Comparison of ENCODE assay signal across 8 cellular contexts in genomic region chr4:30714408-30715031, GRCh38. TPM values are rescaled to one million over a fixed set of nuclear protein-coding genes. Genes with fewer than 3 reads are reported as not detected.
DNase-seq lines count a peak whose midpoint lies in the region; ATAC-seq, FAIRE-seq and TF ChIP-seq lines count a peak whose summit lies in the region.

No MANE protein-coding gene starts in this region.

- no peak overlapping the region for H3K4me2 ChIP-seq in K562 (ENCODE audit: insufficient read depth, low read length)

- H2AFZ ChIP-seq in K562 (ENCODE audit: low read depth, low read length), result no peak overlapping the region

- H3K36me3 ChIP-seq in K562 (ENCODE audit: control insufficient read depth, insufficient read depth, low read length), result no peaks in the 10 kb centered on the region

- no peaks in the 10 kb centered on the region for H3K4me1 ChIP-seq in K562 (replicated peaks in 1 of 2; ENCODE audit: control insufficient read depth in 2 of 2, insufficient read depth in 2 of 2, low read length in 2 of 2)

- no peaks in the 10 kb centered on the region for H3K27me3 ChIP-seq in K562 (ENCODE audit: control insufficient read depth in 2 of 2, insufficient read depth in 2 of 2, low read length in 2 of 2)

- TF ChIP-seq POLR2A in K562 (conservative IDR thresholded peaks at IDR 0.05), result no peak

- intact Hi-C loops in K562 (cut with micrococcal nuclease), result no loop called here

- in situ Hi-C loops in K562 (cut with MboI), result no loop called here

- TF ChIP-seq CTCF in AG04449 (IDR thresholded peaks at IDR 0.05; ENCODE audit: insufficient read depth, low read length, missing control alignments), result peak; percentile 72
- TF ChIP-seq CTCF in K562 (IDR thresholded peaks at IDR 0.05 in 2 of 3, conservative IDR thresholded peaks at IDR 0.05 in 1 of 3; ENCODE audit: insufficient read depth in 2 of 3, low read depth in 1 of 3, low read length in 3 of 3), result peak in 2 of 3 experiments; percentile 21 to 41; a peak in 2 of 6 replicates

- no peak overlapping the region for H3K27ac ChIP-seq in K562 (ENCODE audit: extremely low read depth, low read depth, low read length)

- no peak for FAIRE-seq in K562 (lab: Jason Lieb, UNC)

- POLR2A ChIA-PET in AG04449 (lab: Yijun Ruan, JAX), result no interaction called here
- POLR2A ChIA-PET in K562 (lab: Yijun Ruan, JAX), result no interaction called here

- no peak for TF ChIP-seq RAD21 in K562 (CRISPR knock-in tag; conservative IDR thresholded peaks at IDR 0.05 in 1 of 2, IDR thresholded peaks at IDR 0.05 in 1 of 2)

- H3K79me2 ChIP-seq in K562 (ENCODE audit: control insufficient read depth, insufficient read depth, low read length), result no peaks in the 10 kb centered on the region

- BruUV-seq in K562 (replicated peaks; lab: Mats Ljungman, UMichigan), result no TSS peak

- peak; percentile 41 for ATAC-seq in GM18868 (IDR thresholded peaks at IDR 0.05; ENCODE audit: unreplicated experiment)
- ATAC-seq in K562, result peak; percentile 44; the same call in 1 of the 3 replicates
- ATAC-seq in GM18858 (IDR thresholded peaks at IDR 0.05; ENCODE audit: unreplicated experiment), result no peak
- ATAC-seq in GM21576 (IDR thresholded peaks at IDR 0.05; ENCODE audit: unreplicated experiment), result no peak

- no peaks in the 10 kb centered on the region for H4K20me1 ChIP-seq in K562 (replicated peaks; ENCODE audit: control insufficient read depth, insufficient read depth, low read length)

- H3K9me3 ChIP-seq in K562 (replicated peaks; ENCODE audit: control insufficient read depth, insufficient read depth, low read depth, low read length), result no peaks in the 10 kb centered on the region

- CTCF ChIA-PET in AG04449 (lab: Yijun Ruan, JAX), result interaction anchor here (1.0 to 1.6 kb wide), 3 partner anchors 11 to 431 kb away, joined by 3 to 4 read pairs (median 3); no protein-coding TSS in a partner anchor
- CTCF ChIA-PET in K562 (lab: Yijun Ruan, JAX; ENCODE audit: low intra/inter-chr PET ratio), result no interaction called here

- H3K4me3 ChIP-seq in AG04449 (ENCODE audit: low read depth, low read length), result no peak overlapping the region
- H3K4me3 ChIP-seq in K562, result no peak overlapping the region

- 0% methylated on average over 6 of the region's 6 CpGs for WGBS in K562 (ENCODE audit: insufficient coverage, low coverage, missing lambda C conversion rate)

- no peak overlapping the region for H3K9ac ChIP-seq in K562 (ENCODE audit: insufficient read depth in 1 of 2, low read depth in 2 of 2, low read length in 2 of 2)

- TF ChIP-seq EP300 in K562 (IDR thresholded peaks at IDR 0.05; ENCODE audit: low read length), result no peak

- H3K9me1 ChIP-seq in K562 (ENCODE audit: control insufficient read depth, insufficient read depth, low read length), result no peaks in the 10 kb centered on the region

- DNase-seq in AG04449 (ENCODE audit: low read depth, low spot score) (no peak), NCI-H1105 treated with DMSO at 0.1 percent for 48 hours (lab: John Stamatoyannopoulos, UW) (peak; percentile 18), K562 (ENCODE audit: extremely low read depth in 1 of 4, low spot score in 3 of 4) (peak; percentile 21 to 39 (median 32)), left kidney (ENCODE audit: low read depth, low spot score) (peak; percentile 77), GF-D8 (lab: John Stamatoyannopoulos, UW) (no peak)

TF ChIP-seq in K562, 482 proteins besides CTCF, POLR2A, EP300 and RAD21:
- TF ChIP-seq MECOM (CRISPR knock-in tag; IDR thresholded peaks at IDR 0.05) (no peak), CTCFL (IDR thresholded peaks at IDR 0.05; ENCODE audit: borderline replicate concordance, insufficient read depth, low read depth, low read length, poor library complexity, severe bottlenecking) (peak; percentile 14)
TF ChIP-seq in K562: peak in this region for 1.

RNA-seq across cellular contexts. Expression of gene PCDH7, which starts 5.6 kb away (rescaled TPM):
- not detected in 2 replicates for total RNA-seq in K562 (2011; cell fraction: chromatin; rRNA removed; ENCODE audit: low replicate concordance)
- not detected in 2 replicates for total RNA-seq in K562 (2011; cell fraction: nucleolus; rRNA removed)
- total RNA-seq in K562 (2011; cell fraction: nucleoplasm; rRNA removed), result not detected in 2 replicates
- total RNA-seq in K562 (2014; rRNA removed) (not detected in 2 replicates), K562 (2014; rRNA removed; fragmentation: Illumina TruSeq; extraction: Trizol) (not detected in 2 replicates), K562 (2015; rRNA removed; fragmentation: Illumina TruSeq; extraction: Trizol) (not detected in 2 replicates), K562 (2021) (0.04 TPM in 1 of 2 replicates, not detected in the other)
- polyA plus RNA-seq in K562 (2011; rRNA removed) (not detected in 2 replicates), K562 (2014; fragmentation: Illumina TruSeq; extraction: Trizol) (not detected in 2 replicates), K562 (2014; fragmentation: Nextera tagmentation; extraction: Ambion mirVana) (not detected), K562 (2014; rRNA removed) (not detected in 2 replicates)
- 0.03 TPM in 1 of 2 replicates, not detected in the other for polyA plus RNA-seq in K562 (2011; cell fraction: cytosol; rRNA removed)
- polyA plus RNA-seq in K562 (2011; cell fraction: nucleus; rRNA removed), result 0.03 and 0.06 TPM in 2 replicates
- polyA plus RNA-seq in K562 (2012), result not detected in 2 replicates
- polyA minus RNA-seq in K562 (2011; rRNA and poly(A)+ RNA removed), result 0.04 and 0.12 TPM in 2 replicates
- not detected in 2 replicates for polyA minus RNA-seq in K562 (2011; cell fraction: cytosol; rRNA and poly(A)+ RNA removed)
- polyA minus RNA-seq in K562 (2011; cell fraction: nucleus; rRNA and poly(A)+ RNA removed), result 0.13 and 0.22 TPM in 2 replicates

Comparison
In these comparisons a context has a peak if more than half of its experiments do, and no peak if none do; other contexts are left out.
1. DNase-seq: peak in NCI-H1105 treated with DMSO at 0.1 percent for 48 hours (single experiment), K562 (4 of 4) and left kidney (single experiment); none in AG04449 (single experiment) and GF-D8 (single experiment).
2. ATAC-seq: peak in GM18868 (single experiment) and K562 (single experiment); none in GM18858 (single experiment) and GM21576 (single experiment).